Comparison of ENCODE assay signal across 9 cellular contexts in genomic region chr2:133886735-133887675, GRCh38.
A peak's percentile ranks its signal among the peaks of the same experiment; 100 is the strongest.
DNase-seq lines count a peak whose midpoint lies in the region; ATAC-seq and TF ChIP-seq lines count a peak whose summit lies in the region.
"Had no signal": no experiment of that assay in that cellular context is flagged by ENCODE, and none has a peak within 500 bp of the region (broad histone marks: within the 10 kb centered on the region; RNA-seq: fewer than 3 reads in every experiment).

No MANE protein-coding gene starts in this region.

- H3K79me2 ChIP-seq in mesendoderm (ENCODE audit: control insufficient read depth, insufficient read depth, low read length), result no peaks in the 10 kb centered on the region

- H3K36me3 ChIP-seq in mesendoderm (ENCODE audit: control insufficient read depth, insufficient read depth, low read length), result no peaks in the 10 kb centered on the region

- no peak overlapping the region for H3K23ac ChIP-seq in mesendoderm (ENCODE audit: low read length)

- peak; percentile 77 for DNase-seq in ACHN
- peak; percentile 75 for DNase-seq in NCI-H460 (ENCODE audit: extremely low read depth, low read depth)
- DNase-seq in activated CD4-positive, alpha-beta T cell treated with anti-CD3 and anti-CD28 coated beads, Interleukin-2, amount 50 U/mL, for 24 hours (ENCODE audit: low read depth in 1 of 2, low spot score in 1 of 2), result peak; percentile 6 to 38
- peak; percentile 73 for DNase-seq in endothelial cell (ENCODE audit: low spot score)
- DNase-seq in mesendoderm, result peak; percentile 87

- peaks cover 13% of the 10 kb centered on the region for H3K4me1 Mint-ChIP-seq in endothelial cell (ENCODE audit: unreplicated experiment)
- H3K4me1 Mint-ChIP-seq in stimulated activated memory B cell treated with anti-CD40 and anti-IgM and Interleukin-4, amounts not matched to agents 10 μg/mL and 1 μg/mL and 100 μg/mL, for 72 hours, result peaks cover 12% of the 10 kb centered on the region

- no peak overlapping the region for H2BK5ac ChIP-seq in mesendoderm (ENCODE audit: low read length)

- TF ChIP-seq POLR2A in GM18505 (IDR thresholded peaks at IDR 0.05; ENCODE audit: borderline replicate concordance, extremely low read depth, insufficient read depth, insufficient read length), result no peak

- H3K27ac ChIP-seq in mesendoderm (ENCODE audit: low read depth, low read length), result no peak overlapping the region
- H3K27ac ChIP-seq: skin epidermis had no signal

- no peaks in the 10 kb centered on the region for H3K36me3 Mint-ChIP-seq in endothelial cell (ENCODE audit: low read depth, unreplicated experiment)
- no peaks in the 10 kb centered on the region for H3K36me3 Mint-ChIP-seq in stimulated activated memory B cell treated with anti-CD40 and anti-IgM and Interleukin-4, amounts not matched to agents 10 μg/mL and 1 μg/mL and 100 μg/mL, for 72 hours

- H3K27ac Mint-ChIP-seq in endothelial cell (ENCODE audit: unreplicated experiment), result no peak overlapping the region
- H3K27ac Mint-ChIP-seq in stimulated activated memory B cell treated with anti-CD40 and anti-IgM and Interleukin-4, amounts not matched to agents 10 μg/mL and 1 μg/mL and 100 μg/mL, for 72 hours, result no peak overlapping the region

- H2BK120ac ChIP-seq in mesendoderm (ENCODE audit: low read depth, low read length), result no peak overlapping the region

- no peaks in the 10 kb centered on the region for H3K79me1 ChIP-seq in mesendoderm (ENCODE audit: low read length)

- peak; percentile 70 for ATAC-seq in GM18505 (IDR thresholded peaks at IDR 0.05; ENCODE audit: unreplicated experiment)
- ATAC-seq in HG03354 (IDR thresholded peaks at IDR 0.05; ENCODE audit: poor library complexity, severe bottlenecking, unreplicated experiment), result peak; percentile 74
- peak; percentile 74 for ATAC-seq in stimulated activated memory B cell treated with anti-CD40 and anti-IgM and Interleukin-4, amounts not matched to agents 10 μg/mL and 1 μg/mL and 100 μg/mL, for 72 hours

- no peaks in the 10 kb centered on the region for H3K9me3 Mint-ChIP-seq in endothelial cell (ENCODE audit: unreplicated experiment)
- H3K9me3 Mint-ChIP-seq in stimulated activated memory B cell treated with anti-CD40 and anti-IgM and Interleukin-4, amounts not matched to agents 10 μg/mL and 1 μg/mL and 100 μg/mL, for 72 hours, result no peaks in the 10 kb centered on the region

- H3K4me1 ChIP-seq in mesendoderm (ENCODE audit: control insufficient read depth, low read depth, low read length), result no peaks in the 10 kb centered on the region

- no CpG with 5 or more reads among the region's 19 CpGs for WGBS in mesendoderm (ENCODE audit: extremely low coverage, insufficient coverage, low lambda C conversion rate)

- H3K4me3 ChIP-seq in mesendoderm (ENCODE audit: low read length), result no peak overlapping the region
- H3K4me3 ChIP-seq: skin epidermis had no signal

- no peak overlapping the region for H4K5ac ChIP-seq in mesendoderm (ENCODE audit: low read length)

- H3K4me2 ChIP-seq in mesendoderm (ENCODE audit: low read length), result no peak overlapping the region

- H2AK5ac ChIP-seq in mesendoderm (ENCODE audit: low read length), result no peak overlapping the region

- in situ Hi-C loops in ACHN (cut with HindIII; ENCODE audit: low pct_ligation_motif_present, low pct_unique_long_range_greater_than_20kb, low sequenced_read_pairs), result no loop called here

- H3K9ac ChIP-seq in mesendoderm (ENCODE audit: low read length), result no peak overlapping the region

- H3K56ac ChIP-seq in mesendoderm (ENCODE audit: low read length), result no peak overlapping the region

- no peaks in the 10 kb centered on the region for H3K27me3 Mint-ChIP-seq in endothelial cell (ENCODE audit: unreplicated experiment)
- peaks cover 6% of the 10 kb centered on the region for H3K27me3 Mint-ChIP-seq in stimulated activated memory B cell treated with anti-CD40 and anti-IgM and Interleukin-4, amounts not matched to agents 10 μg/mL and 1 μg/mL and 100 μg/mL, for 72 hours

- H4K8ac ChIP-seq in mesendoderm (ENCODE audit: low read depth, low read length), result no peak overlapping the region

- H2BK15ac ChIP-seq in mesendoderm (replicated peaks; ENCODE audit: low read depth), result no peak overlapping the region

- no peaks in the 10 kb centered on the region for H3K27me3 ChIP-seq in mesendoderm (ENCODE audit: insufficient read depth, low read length, poor library complexity)

- no peak overlapping the region for H3K18ac ChIP-seq in mesendoderm (ENCODE audit: low read length)

- no peak overlapping the region for H3K4ac ChIP-seq in mesendoderm (ENCODE audit: low read depth, low read length)

- H3K4me3 Mint-ChIP-seq in endothelial cell (ENCODE audit: unreplicated experiment), result no peak overlapping the region
- no peak overlapping the region for H3K4me3 Mint-ChIP-seq in stimulated activated memory B cell treated with anti-CD40 and anti-IgM and Interleukin-4, amounts not matched to agents 10 μg/mL and 1 μg/mL and 100 μg/mL, for 72 hours

- peak; percentile 59 for TF ChIP-seq CTCF in endothelial cell (IDR thresholded peaks at IDR 0.05; ENCODE audit: unreplicated experiment)

Comparison
In these comparisons a context has a peak if more than half of its experiments do, and no peak if none do; other contexts are left out.
1. DNase-seq: peak in every context shown above with its lines; median percentile 87 in mesendoderm; 77 in ACHN; 75 in NCI-H460; 73 in endothelial cell; 22 in activated CD4-positive, alpha-beta T cell treated with anti-CD3 and anti-CD28 coated beads, Interleukin-2, amount 50 U/mL, for 24 hours.